ENCODE assay signal across 2 cellular contexts in the genomic region with DNA sequence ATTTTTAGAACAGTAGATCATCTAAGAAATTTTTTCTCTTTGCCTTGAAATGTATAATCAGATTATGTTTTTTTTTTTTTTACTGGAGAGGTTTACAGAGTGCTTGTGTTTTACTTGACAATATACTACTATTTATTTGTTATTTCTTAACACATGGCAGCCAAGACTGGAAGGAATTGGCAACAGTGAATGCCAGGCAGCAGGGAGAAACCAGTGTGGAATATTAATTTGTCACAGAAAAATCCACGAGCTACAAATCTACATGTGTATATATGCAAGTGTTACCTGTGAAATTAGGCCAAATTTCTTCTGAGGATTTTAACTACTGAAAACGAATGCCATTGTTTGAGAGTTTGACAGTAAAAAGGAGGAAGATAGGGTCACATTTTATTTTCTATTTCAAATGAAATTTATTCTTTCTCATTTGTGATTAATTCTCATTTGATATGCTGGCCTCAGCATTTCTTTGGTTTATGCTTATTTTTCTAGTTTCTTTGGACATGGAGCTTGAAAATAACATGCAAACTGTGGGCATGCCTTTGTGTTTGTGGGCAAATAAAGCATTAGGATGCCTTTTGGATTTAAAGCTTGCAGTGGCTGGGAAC.
TF ChIP-seq lines count a peak whose summit lies in the region.

No MANE protein-coding gene starts in this region.

TF ChIP-seq in HepG2, 621 proteins besides CTCF, POLR2A, EP300 and RAD21:
- TF ChIP-seq ZNF547 (CRISPR knock-in tag; IDR thresholded peaks at IDR 0.05) (no peak), MAFK (conservative IDR thresholded peaks at IDR 0.05 in 1 of 2, IDR thresholded peaks at IDR 0.05 in 1 of 2; ENCODE audit: low read length in 2 of 2) (peak; percentile 9 to 63; a peak in 2 of 4 replicates)

TF ChIP-seq in K562, 482 proteins besides CTCF, POLR2A, EP300 and RAD21:
- TF ChIP-seq ZNF316 (IDR thresholded peaks at IDR 0.05) (peak; percentile 9; the same call in 1 of the 2 replicates), TAL1 (IDR thresholded peaks at IDR 0.05) (no peak), HIVEP1 (CRISPR knock-in tag; IDR thresholded peaks at IDR 0.05) (no peak)
